ENCODE assay signal across 1 cellular context in genomic region chr9:83047839-83048775, GRCh38.
TF ChIP-seq lines count a peak whose summit lies in the region.

No MANE protein-coding gene starts in this region.

TF ChIP-seq in IMR-90, 13 proteins besides CTCF, POLR2A, EP300 and RAD21 (continued from another document):
- TF ChIP-seq SMC3 (IDR thresholded peaks at IDR 0.05; ENCODE audit: low read depth, low read length) (no peak), RCOR1 (IDR thresholded peaks at IDR 0.05; ENCODE audit: insufficient replicate concordance, low read length) (no peak)
